In the genomic region with DNA sequence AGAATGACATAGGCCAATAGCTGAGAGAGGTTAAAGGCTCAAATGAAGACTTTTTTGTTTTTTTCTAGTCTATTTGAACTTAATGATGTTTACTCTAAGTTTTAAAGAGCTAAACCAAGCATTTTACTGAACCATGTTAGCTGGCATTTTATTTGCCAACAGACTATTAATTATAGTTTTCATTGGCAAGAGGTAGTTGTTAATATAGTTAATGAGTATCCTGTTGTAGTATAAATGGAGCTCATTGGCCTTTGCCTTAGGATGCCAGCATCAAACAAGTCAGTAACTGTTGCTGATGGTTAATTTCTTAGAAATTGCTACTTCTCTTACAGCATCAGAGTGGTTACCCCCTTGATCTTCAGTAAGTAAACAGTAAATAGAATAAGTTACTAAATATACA, we compare ENCODE assay signal across 20 cellular contexts.
"Had no signal": no experiment of that assay in that cellular context is flagged by ENCODE, and none has a peak within 500 bp of the region (broad histone marks: within the 10 kb centered on the region; RNA-seq: fewer than 3 reads in every experiment).

No MANE protein-coding gene starts in this region.

- H3K27me3 ChIP-seq: gastrocnemius medialis, pancreas, stomach, vagina had no signal

- DNase-seq: activated CD4-positive, alpha-beta T cell treated with anti-CD3 and anti-CD28 coated beads, Interleukin-2, amount 10 ng/mL, durations not matched to agents 7 days and 5 days; activated CD8-positive, alpha-beta T cell treated with anti-CD3 and anti-CD28 coated beads, Interleukin-2, amount 10 ng/mL, durations not matched to agents 7 days and 5 days; activated naive CD4-positive, alpha-beta T cell treated with anti-CD3 and anti-CD28 coated beads, Interleukin-2, amount 10 ng/mL, durations not matched to agents 7 days and 5 days; activated naive CD8-positive, alpha-beta T cell treated with anti-CD3 and anti-CD28 coated beads, Interleukin-2, amount 50 U/mL, for 24 hours; activated T-cell treated with anti-CD3 and anti-CD28 coated beads, Interleukin-2, amount 50 U/mL, for 24 hours; anterior cingulate cortex; cortex of kidney; gastrocnemius medialis; head of caudate nucleus; left ventricle myocardium inferior; mammary epithelial cell; naive B cell; pancreas; stimulated activated CD4-positive, alpha-beta T cell treated with anti-CD3 and anti-CD28 coated beads, Interleukin-4, amount 100 ng/mL, for 1 hour; stomach had no signal

- H3K9me3 Mint-ChIP-seq: central memory CD8-positive, alpha-beta T cell had no signal

- H3K4me1 Mint-ChIP-seq: activated CD4-positive, alpha-beta T cell treated with anti-CD3 and anti-CD28 coated beads, Interleukin-2, amount 10 ng/mL, durations not matched to agents 7 days and 5 days; activated naive CD4-positive, alpha-beta T cell treated with anti-CD3 and anti-CD28 coated beads, Interleukin-2, amount 10 ng/mL, durations not matched to agents 7 days and 5 days; activated naive CD8-positive, alpha-beta T cell treated with anti-CD3 and anti-CD28 coated beads, Interleukin-2, amount 50 U/mL, for 24 hours; central memory CD8-positive, alpha-beta T cell; naive B cell had no signal

- H3K9me3 ChIP-seq: gastrocnemius medialis, left ventricle myocardium inferior, pancreas, stomach, vagina had no signal

- H3K4me3 Mint-ChIP-seq: activated CD4-positive, alpha-beta T cell treated with anti-CD3 and anti-CD28 coated beads, Interleukin-2, amount 10 ng/mL, durations not matched to agents 7 days and 5 days; activated CD8-positive, alpha-beta T cell treated with anti-CD3 and anti-CD28 coated beads, Interleukin-2, amount 10 ng/mL, durations not matched to agents 7 days and 5 days; activated naive CD4-positive, alpha-beta T cell treated with anti-CD3 and anti-CD28 coated beads, Interleukin-2, amount 10 ng/mL, durations not matched to agents 7 days and 5 days; activated naive CD8-positive, alpha-beta T cell treated with anti-CD3 and anti-CD28 coated beads, Interleukin-2, amount 50 U/mL, for 24 hours; activated T-cell treated with anti-CD3 and anti-CD28 coated beads, Interleukin-2, amount 50 U/mL, for 24 hours; central memory CD8-positive, alpha-beta T cell; naive B cell had no signal

- ATAC-seq: activated CD8-positive, alpha-beta T cell treated with anti-CD3 and anti-CD28 coated beads, Interleukin-2, amount 10 ng/mL, durations not matched to agents 7 days and 5 days; activated naive CD8-positive, alpha-beta T cell treated with anti-CD3 and anti-CD28 coated beads, Interleukin-2, amount 50 U/mL, for 24 hours; esophagus mucosa; gastrocnemius medialis; sciatic nerve had no signal

- H3K27ac Mint-ChIP-seq: activated CD4-positive, alpha-beta T cell treated with anti-CD3 and anti-CD28 coated beads, Interleukin-2, amount 10 ng/mL, durations not matched to agents 7 days and 5 days; activated CD8-positive, alpha-beta T cell treated with anti-CD3 and anti-CD28 coated beads, Interleukin-2, amount 10 ng/mL, durations not matched to agents 7 days and 5 days; activated naive CD4-positive, alpha-beta T cell treated with anti-CD3 and anti-CD28 coated beads, Interleukin-2, amount 10 ng/mL, durations not matched to agents 7 days and 5 days; activated naive CD8-positive, alpha-beta T cell treated with anti-CD3 and anti-CD28 coated beads, Interleukin-2, amount 50 U/mL, for 24 hours; activated T-cell treated with anti-CD3 and anti-CD28 coated beads, Interleukin-2, amount 50 U/mL, for 24 hours; naive B cell had no signal

- FAIRE-seq: pancreas had no signal

- H3K36me3 ChIP-seq: gastrocnemius medialis, left ventricle myocardium inferior, pancreas, stomach, vagina had no signal

- H3K4me3 ChIP-seq: gastrocnemius medialis, left ventricle myocardium inferior, pancreas, smooth muscle cell, stomach, vagina had no signal

- H3K27ac ChIP-seq: gastrocnemius medialis, left ventricle myocardium inferior, pancreas, stomach, vagina had no signal

- H3K36me3 Mint-ChIP-seq: activated naive CD4-positive, alpha-beta T cell treated with anti-CD3 and anti-CD28 coated beads, Interleukin-2, amount 10 ng/mL, durations not matched to agents 7 days and 5 days; naive B cell had no signal

- H3K4me1 ChIP-seq: gastrocnemius medialis, left ventricle myocardium inferior, pancreas, stomach, vagina had no signal

- H3K27me3 Mint-ChIP-seq: activated CD4-positive, alpha-beta T cell treated with anti-CD3 and anti-CD28 coated beads, Interleukin-2, amount 10 ng/mL, durations not matched to agents 7 days and 5 days; activated naive CD4-positive, alpha-beta T cell treated with anti-CD3 and anti-CD28 coated beads, Interleukin-2, amount 10 ng/mL, durations not matched to agents 7 days and 5 days; activated naive CD8-positive, alpha-beta T cell treated with anti-CD3 and anti-CD28 coated beads, Interleukin-2, amount 50 U/mL, for 24 hours; activated T-cell treated with anti-CD3 and anti-CD28 coated beads, Interleukin-2, amount 50 U/mL, for 24 hours; central memory CD8-positive, alpha-beta T cell had no signal
